8 cellular contexts compared by ENCODE assay signal in the genomic region with DNA sequence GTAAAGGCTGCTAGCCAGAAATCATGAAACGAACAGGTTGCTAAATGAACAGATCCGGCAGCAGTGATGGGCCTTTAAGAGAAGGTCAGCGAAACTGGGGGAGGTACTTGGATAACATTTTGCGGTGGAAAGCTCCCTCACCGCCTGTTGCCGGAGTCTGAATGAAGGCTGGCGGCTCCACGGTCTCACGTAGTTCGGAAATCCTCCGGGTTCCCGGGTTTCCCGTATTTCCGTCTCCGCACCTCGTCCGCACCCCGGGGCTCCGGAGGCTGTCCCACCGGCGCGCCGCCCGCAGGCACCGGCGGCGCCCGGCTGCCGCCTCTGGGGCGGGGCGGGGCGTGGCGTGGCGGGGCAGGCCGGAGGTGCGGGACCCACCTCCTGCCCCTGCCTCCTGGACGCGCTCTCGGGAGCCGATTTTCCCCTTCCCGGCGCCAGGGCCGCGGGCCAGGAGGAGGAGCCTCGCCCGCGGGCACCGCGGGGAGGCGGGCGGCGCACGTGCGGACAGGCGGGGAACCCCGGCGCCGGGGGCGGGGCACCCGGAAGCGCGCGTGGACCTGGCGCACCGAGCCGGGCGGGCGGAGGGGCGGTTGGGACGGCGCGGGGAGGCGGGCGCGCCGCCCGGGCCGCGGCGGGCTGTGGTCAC. TPM values are rescaled to one million over a fixed set of nuclear protein-coding genes. Genes with fewer than 3 reads are reported as not detected.
DNase-seq lines count a peak whose midpoint lies in the region; ATAC-seq lines count a peak whose summit lies in the region.

A gene with protein sequence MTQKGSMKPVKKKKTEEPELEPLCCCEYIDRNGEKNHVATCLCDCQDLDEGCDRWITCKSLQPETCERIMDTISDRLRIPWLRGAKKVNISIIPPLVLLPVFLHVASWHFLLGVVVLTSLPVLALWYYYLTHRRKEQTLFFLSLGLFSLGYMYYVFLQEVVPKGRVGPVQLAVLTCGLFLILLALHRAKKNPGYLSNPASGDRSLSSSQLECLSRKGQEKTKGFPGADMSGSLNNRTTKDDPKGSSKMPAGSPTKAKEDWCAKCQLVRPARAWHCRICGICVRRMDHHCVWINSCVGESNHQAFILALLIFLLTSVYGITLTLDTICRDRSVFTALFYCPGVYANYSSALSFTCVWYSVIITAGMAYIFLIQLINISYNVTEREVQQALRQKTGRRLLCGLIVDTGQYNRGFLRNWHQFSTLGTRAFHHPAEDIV (plus strand): TSS at position 642 of the 643 bp plus-strand sequence. CDS start 790 bp downstream, outside the sequence.

- in situ Hi-C loops in ACHN (cut with HindIII; ENCODE audit: low pct_ligation_motif_present, low pct_unique_long_range_greater_than_20kb, low sequenced_read_pairs): no loop called here

- intact Hi-C loops in left colon (cut with DNase I, micrococcal nuclease): no loop called here

- DNase-seq in ACHN (peak; percentile 82), NCI-H2196 treated with DMSO at 0.1 percent for 48 hours (lab: John Stamatoyannopoulos, UW; ENCODE audit: unreplicated experiment) (peak; percentile 82), cerebellum (ENCODE audit: low spot score) (peak; percentile 74), left colon (peak; percentile 87 to 88)
- peak; percentile 28 for DNase-seq in stimulated activated CD4-positive, alpha-beta T cell treated with anti-CD3 and anti-CD28 coated beads, Interleukin-1b, Interleukin-23, amount 100 ng/mL, for 48 hours

- ATAC-seq in GM18873 (IDR thresholded peaks at IDR 0.05; ENCODE audit: low FRiP score, unreplicated experiment) (peak; percentile 51), HG03108 (IDR thresholded peaks at IDR 0.05; ENCODE audit: unreplicated experiment) (peak; percentile 77), left colon (peak; percentile 88)
- ATAC-seq in activated CD4-positive, CD25-positive, alpha-beta regulatory T cell treated with anti-CD3 and anti-CD28 coated beads, Interleukin-2, amount 50 U/mL, for 24 hours: peak; percentile 82 to 83

RNA-seq across cellular contexts. Expression of the gene that starts here (rescaled TPM):
- total RNA-seq in cerebellum (10.0 TPM), left colon (10 to 100 TPM; 47.7 to 48.3 TPM)

Comparison
In these comparisons a context has a peak if more than half of its experiments do, and no peak if none do; other contexts are left out.
1. Peak in every context shown above with its lines: DNase-seq and ATAC-seq.
2. DNase-seq: peak in every context shown above with its lines; median percentile 88 in left colon; 82 in ACHN; 82 in NCI-H2196 treated with DMSO at 0.1 percent for 48 hours; 74 in cerebellum; 28 in stimulated activated CD4-positive, alpha-beta T cell treated with anti-CD3 and anti-CD28 coated beads, Interleukin-1b, Interleukin-23, amount 100 ng/mL, for 48 hours.